8 cellular contexts compared by ENCODE assay signal in genomic region chr9:88537743-88538055, GRCh38. TPM values are rescaled to one million over a fixed set of nuclear protein-coding genes. Genes with fewer than 3 reads are reported as not detected.
DNase-seq lines count a peak whose midpoint lies in the region; ATAC-seq and TF ChIP-seq lines count a peak whose summit lies in the region.

No MANE protein-coding gene starts in this region.

- H3K27me3 ChIP-seq in SJSA1 (replicated peaks) = no peaks in the 10 kb centered on the region
- peaks cover 14% of the 10 kb centered on the region for H3K27me3 ChIP-seq in H7 (ENCODE audit: control insufficient read depth, insufficient read depth, low read length)

- no peak for TF ChIP-seq CTCF in nephron (IDR thresholded peaks at IDR 0.05; ENCODE audit: unreplicated experiment in 3 of 3)

- no peaks in the 10 kb centered on the region for H3K9me3 Mint-ChIP-seq in nephron

- peaks cover 28% of the 10 kb centered on the region for H3K4me1 Mint-ChIP-seq in nephron

- no peak overlapping the region for H3K27ac ChIP-seq in SJSA1

- peak; percentile 49 for DNase-seq in activated CD4-positive, alpha-beta T cell treated with anti-CD3 and anti-CD28 coated beads for 48 hours
- no peak for DNase-seq in activated CD4-positive, alpha-beta T cell treated with anti-CD3 and anti-CD28 coated beads for 4 hours
- DNase-seq in SJSA1 (ENCODE audit: low read depth in 1 of 2, low spot score in 2 of 2) (peak; percentile 36 to 64), epidermal melanocyte (ENCODE audit: insufficient read length, low spot score) (peak; percentile 72), H7 (no peak)

- peaks cover 5% of the 10 kb centered on the region for H3K36me3 Mint-ChIP-seq in nephron (ENCODE audit: low read depth)

- H3K36me3 ChIP-seq in SJSA1 (no peaks in the 10 kb centered on the region), H7 (replicated peaks; ENCODE audit: control insufficient read depth, insufficient read depth, low read length) (no peaks in the 10 kb centered on the region)

- no peak overlapping the region for H3K4me3 ChIP-seq in SJSA1
- no peak overlapping the region for H3K4me3 ChIP-seq in H7 (ENCODE audit: insufficient read depth, low read depth, low read length)

- H3K4me1 ChIP-seq in SJSA1 (replicated peaks) = peaks cover 17% of the 10 kb centered on the region

- peak overlapping the region; percentile 36 to 66 (median 52) for H3K4me3 Mint-ChIP-seq in nephron

- no peaks in the 10 kb centered on the region for H3K9me3 ChIP-seq in SJSA1 (replicated peaks)

- H3K27me3 Mint-ChIP-seq in nephron (ENCODE audit: low read depth) = peaks cover 20% of the 10 kb centered on the region

- peak overlapping the region; percentile 8 to 63 (median 58) for H3K27ac Mint-ChIP-seq in nephron

- no peak for ATAC-seq in HG02678 (IDR thresholded peaks at IDR 0.05; ENCODE audit: unreplicated experiment)
- ATAC-seq in HG03378 (IDR thresholded peaks at IDR 0.05; ENCODE audit: unreplicated experiment) = no peak

RNA-seq across cellular contexts. Expression of gene NXNL2, which starts 2.7 kb away (rescaled TPM):
- total RNA-seq in SJSA1 (2014; rRNA removed; shearing (Covaris generic)) = 0.68 and 1.1 TPM in 2 replicates
- total RNA-seq in H7 (2014; rRNA removed; shearing (Covaris generic)) = 1.8 and 4.1 TPM in 2 replicates

Comparison
In these comparisons a context has a peak if more than half of its experiments do, and no peak if none do; other contexts are left out.
1. DNase-seq: peak in activated CD4-positive, alpha-beta T cell treated with anti-CD3 and anti-CD28 coated beads for 48 hours (single experiment), SJSA1 (2 of 2) and epidermal melanocyte (single experiment); none in activated CD4-positive, alpha-beta T cell treated with anti-CD3 and anti-CD28 coated beads for 4 hours (0 of 2) and H7 (single experiment).